19 cellular contexts compared by ENCODE assay signal in the genomic region with DNA sequence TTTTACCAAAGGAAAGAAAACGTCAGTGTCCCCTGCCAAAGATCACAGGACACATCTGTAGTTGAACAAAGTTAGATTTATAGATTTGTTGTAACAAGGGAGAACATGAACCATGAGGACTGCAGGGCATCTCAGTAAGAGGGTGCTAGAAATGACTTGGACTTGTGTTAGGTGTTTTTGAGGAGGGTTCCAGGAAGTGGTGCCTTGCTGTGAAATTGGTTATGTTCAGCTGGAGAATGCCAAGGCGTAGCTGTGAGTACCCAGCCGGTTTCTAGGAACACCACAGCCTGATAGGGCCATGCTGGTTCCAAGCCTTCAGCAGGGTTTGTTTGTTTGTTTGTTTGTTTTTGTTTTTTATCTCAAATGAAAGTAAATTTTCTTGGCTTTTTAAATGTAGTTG. TPM values are rescaled to one million over a fixed set of nuclear protein-coding genes. Genes with fewer than 3 reads are reported as not detected.
DNase-seq lines count a peak whose midpoint lies in the region; ATAC-seq, FAIRE-seq and TF ChIP-seq lines count a peak whose summit lies in the region.
"Had no signal": no experiment of that assay in that cellular context is flagged by ENCODE, and none has a peak within 500 bp of the region (broad histone marks: within the 10 kb centered on the region; RNA-seq: fewer than 3 reads in every experiment).

No MANE protein-coding gene starts in this region.

- SMC1A ChIA-PET in GM12878 (lab: Charles Lee; ENCODE audit: uncharacterized antibody, unreplicated experiment) = no interaction called here

- FAIRE-seq in GM12878 (lab: Jason Lieb, UNC) = no peak
- FAIRE-seq: A549 had no signal

- POLR2A ChIA-PET in GM12878 (lab: Charles Lee) = no interaction called here

- H3K4me1 Mint-ChIP-seq in activated naive CD4-positive, alpha-beta T cell treated with anti-CD3 and anti-CD28 coated beads for 36 hours (ENCODE audit: low read depth) = peaks cover 35% of the 10 kb centered on the region
- peaks cover 17% of the 10 kb centered on the region for H3K4me1 Mint-ChIP-seq in activated naive CD4-positive, alpha-beta T cell treated with anti-CD3 and anti-CD28 coated beads, Interleukin-2, amount 10 ng/mL, durations not matched to agents 7 days and 5 days
- H3K4me1 Mint-ChIP-seq in T-helper 2 cell treated with Interferon-gamma antibody and Interleukin-4, amounts not matched to agents 5 μg/mL and 100 μg/mL, for 36 hours (ENCODE audit: low read depth) = peaks cover 18% of the 10 kb centered on the region

- no peak overlapping the region for H3K27ac Mint-ChIP-seq in activated naive CD4-positive, alpha-beta T cell treated with anti-CD3 and anti-CD28 coated beads for 36 hours
- no peak overlapping the region for H3K27ac Mint-ChIP-seq in activated naive CD4-positive, alpha-beta T cell treated with anti-CD3 and anti-CD28 coated beads, Interleukin-2, amount 10 ng/mL, durations not matched to agents 7 days and 5 days
- peak overlapping the region; percentile 21 for H3K27ac Mint-ChIP-seq in T-helper 2 cell treated with Interferon-gamma antibody and Interleukin-4, amounts not matched to agents 5 μg/mL and 100 μg/mL, for 36 hours
- H3K27ac Mint-ChIP-seq: CD8-positive, alpha-beta T cell had no signal

- H3K36me3 ChIP-seq in GM12878 (ENCODE audit: control insufficient read depth in 2 of 2, insufficient read depth in 2 of 2, low read length in 1 of 2) (no peaks in the 10 kb centered on the region), MG63 (no peaks in the 10 kb centered on the region)
- H3K36me3 ChIP-seq: HAP-1 had no signal

- no peak overlapping the region for H3K9ac ChIP-seq in GM12878 (ENCODE audit: control insufficient read depth, insufficient read depth, low read length)

- H3K36me3 Mint-ChIP-seq in activated naive CD4-positive, alpha-beta T cell treated with anti-CD3 and anti-CD28 coated beads for 36 hours (ENCODE audit: low read depth) = no peaks in the 10 kb centered on the region
- H3K36me3 Mint-ChIP-seq in activated naive CD4-positive, alpha-beta T cell treated with anti-CD3 and anti-CD28 coated beads, Interleukin-2, amount 10 ng/mL, durations not matched to agents 7 days and 5 days = no peaks in the 10 kb centered on the region
- H3K36me3 Mint-ChIP-seq in T-helper 2 cell treated with Interferon-gamma antibody and Interleukin-4, amounts not matched to agents 5 μg/mL and 100 μg/mL, for 36 hours (ENCODE audit: low read depth) = no peaks in the 10 kb centered on the region
- H3K36me3 Mint-ChIP-seq: CD8-positive, alpha-beta T cell had no signal

- H3K27ac ChIP-seq in GM12878 (ENCODE audit: control insufficient read depth, insufficient read depth) (no peak overlapping the region), foreskin keratinocyte (no peak overlapping the region)
- H3K27ac ChIP-seq: A549 had no signal

- H3K79me2 ChIP-seq in GM12878 (ENCODE audit: control insufficient read depth, insufficient read depth, low read length) = no peaks in the 10 kb centered on the region

- TF ChIP-seq CTCF in GM12878 (IDR thresholded peaks at IDR 0.05 in 2 of 3, conservative IDR thresholded peaks at IDR 0.05 in 1 of 3; ENCODE audit: control insufficient read depth in 2 of 3, extremely low read depth in 1 of 3, insufficient read depth in 1 of 3, low read depth in 3 of 3, low read length in 3 of 3) (no peak), foreskin keratinocyte (conservative IDR thresholded peaks at IDR 0.05) (no peak)

- no peaks in the 10 kb centered on the region for H3K27me3 Mint-ChIP-seq in activated naive CD4-positive, alpha-beta T cell treated with anti-CD3 and anti-CD28 coated beads for 36 hours (ENCODE audit: low read depth)
- H3K27me3 Mint-ChIP-seq in activated naive CD4-positive, alpha-beta T cell treated with anti-CD3 and anti-CD28 coated beads, Interleukin-2, amount 10 ng/mL, durations not matched to agents 7 days and 5 days = no peaks in the 10 kb centered on the region
- H3K27me3 Mint-ChIP-seq in T-helper 2 cell treated with Interferon-gamma antibody and Interleukin-4, amounts not matched to agents 5 μg/mL and 100 μg/mL, for 36 hours (ENCODE audit: low read depth) = no peaks in the 10 kb centered on the region

- DNase-seq in activated naive CD4-positive, alpha-beta T cell treated with anti-CD3 and anti-CD28 coated beads for 36 hours = peak; percentile 23
- DNase-seq in activated naive CD4-positive, alpha-beta T cell treated with anti-CD3 and anti-CD28 coated beads, Interleukin-2, amount 10 ng/mL, durations not matched to agents 7 days and 5 days = no peak
- no peak for DNase-seq in T-helper 2 cell treated with Interferon-gamma antibody and Interleukin-4, amounts not matched to agents 5 μg/mL and 100 μg/mL, for 36 hours (ENCODE audit: low spot score)
- DNase-seq in GM12878 (ENCODE audit: low read depth, low spot score) (no peak), MG63 (no peak), foreskin keratinocyte (no peak)
- DNase-seq in effector CD4-positive, alpha-beta T cell = no peak
- DNase-seq: CD8-positive, alpha-beta T cell; DMS53; KG1; MV-4-11; NCI-H1694 treated with DMSO at 0.1 percent for 48 hours; NCI-H2107; NCI-H510A; NCI-H748 treated with DMSO at 0.1 percent for 48 hours; NK-92 treated with Interleukin-12 subunit alpha and Interleukin-12 subunit beta, amount 100 ng/mL, for 24 hours; Right ventricle myocardium superior had no signal

- CTCF ChIA-PET in activated naive CD4-positive, alpha-beta T cell treated with anti-CD3 and anti-CD28 coated beads for 36 hours (lab: Charles Lee) = interaction anchor here (4.9 kb wide), 1 partner anchor 303 kb away, joined by 30 read pairs; no protein-coding TSS in a partner anchor
- CTCF ChIA-PET in activated naive CD4-positive, alpha-beta T cell treated with anti-CD3 and anti-CD28 coated beads, Interleukin-2, amount 10 ng/mL, durations not matched to agents 7 days and 5 days (lab: Charles Lee) = no interaction called here
- CTCF ChIA-PET in GM12878 (lab: Yijun Ruan, JAX) = no interaction called here

- BruUV-seq in GM12878 (replicated peaks; lab: Mats Ljungman, UMichigan) = no TSS peak

- no peak for TF ChIP-seq EP300 in GM12878 (IDR thresholded peaks at IDR 0.05; ENCODE audit: borderline replicate concordance in 1 of 2, control insufficient read depth in 1 of 2, low read depth in 2 of 2, low read length in 2 of 2)

- no peaks in the 10 kb centered on the region for H3K9me3 Mint-ChIP-seq in activated naive CD4-positive, alpha-beta T cell treated with anti-CD3 and anti-CD28 coated beads for 36 hours
- H3K9me3 Mint-ChIP-seq in activated naive CD4-positive, alpha-beta T cell treated with anti-CD3 and anti-CD28 coated beads, Interleukin-2, amount 10 ng/mL, durations not matched to agents 7 days and 5 days = no peaks in the 10 kb centered on the region
- H3K9me3 Mint-ChIP-seq in T-helper 2 cell treated with Interferon-gamma antibody and Interleukin-4, amounts not matched to agents 5 μg/mL and 100 μg/mL, for 36 hours = no peaks in the 10 kb centered on the region
- H3K9me3 Mint-ChIP-seq: CD8-positive, alpha-beta T cell had no signal

- intact Hi-C loops in activated naive CD4-positive, alpha-beta T cell treated with anti-CD3 and anti-CD28 coated beads for 36 hours (cut with micrococcal nuclease) = no loop called here
- intact Hi-C loops in GM12878 (cut with micrococcal nuclease; ENCODE audit: unreplicated experiment) = no loop called here

- H3K4me3 Mint-ChIP-seq in activated naive CD4-positive, alpha-beta T cell treated with anti-CD3 and anti-CD28 coated beads for 36 hours = no peak overlapping the region
- H3K4me3 Mint-ChIP-seq in activated naive CD4-positive, alpha-beta T cell treated with anti-CD3 and anti-CD28 coated beads, Interleukin-2, amount 10 ng/mL, durations not matched to agents 7 days and 5 days = no peak overlapping the region
- peak overlapping the region; percentile 8 for H3K4me3 Mint-ChIP-seq in T-helper 2 cell treated with Interferon-gamma antibody and Interleukin-4, amounts not matched to agents 5 μg/mL and 100 μg/mL, for 36 hours
- H3K4me3 Mint-ChIP-seq: CD8-positive, alpha-beta T cell had no signal

- H3K4me1 ChIP-seq in GM12878 (ENCODE audit: control insufficient read depth, insufficient read depth, low read length) = no peaks in the 10 kb centered on the region
- H3K4me1 ChIP-seq in foreskin keratinocyte = peaks cover 4% of the 10 kb centered on the region

- no peak overlapping the region for H3K4me2 ChIP-seq in GM12878 (ENCODE audit: control insufficient read depth, insufficient read depth)
- H3K4me2 ChIP-seq: A549 had no signal

- H3K9me3 ChIP-seq in GM12878 (replicated peaks; ENCODE audit: control insufficient read depth, insufficient read depth, low read length) (no peaks in the 10 kb centered on the region; the same call in 2 of the 3 replicates), MG63 (no peaks in the 10 kb centered on the region)
- H3K9me3 ChIP-seq: A549, HAP-1 had no signal

- RAD21 ChIA-PET in GM12878 (lab: Charles Lee; ENCODE audit: unreplicated experiment) = no interaction called here

- 17% methylated on average over 3 of the region's 3 CpGs for WGBS in GM12878 (ENCODE audit: insufficient coverage, insufficient replicate concordance, low lambda C conversion rate, missing lambda C conversion rate)

- H3K4me3 ChIP-seq in GM12878 = no peak overlapping the region
- no peak overlapping the region for H3K4me3 ChIP-seq in MG63
- H3K4me3 ChIP-seq: A549, HAP-1 had no signal

- peak; percentile 27; the same call in 2 of the 3 replicates for ATAC-seq in GM12878
- no peak for ATAC-seq in foreskin keratinocyte
- ATAC-seq: A549; CD8-positive, alpha-beta T cell had no signal

- no peak for TF ChIP-seq RAD21 in GM12878 (IDR thresholded peaks at IDR 0.05; ENCODE audit: insufficient read depth, low read depth, low read length)

- in situ Hi-C loops in GM12878 (cut with MboI) = no loop called here

- no peaks in the 10 kb centered on the region for H3K27me3 ChIP-seq in GM12878 (replicated peaks in 1 of 2; ENCODE audit: control insufficient read depth in 2 of 2, insufficient read depth in 2 of 2, low read length in 1 of 2)
- no peaks in the 10 kb centered on the region for H3K27me3 ChIP-seq in MG63
- no peaks in the 10 kb centered on the region for H3K27me3 ChIP-seq in foreskin keratinocyte

- H2AFZ ChIP-seq in GM12878 (ENCODE audit: control insufficient read depth, low read depth, low read length) = no peak overlapping the region

- H4K20me1 ChIP-seq in GM12878 (ENCODE audit: control insufficient read depth, insufficient read depth) = no peaks in the 10 kb centered on the region

- TF ChIP-seq POLR2A in GM12878 (IDR thresholded peaks at IDR 0.05; ENCODE audit: low read depth, low read length) = no peak

RNA-seq across cellular contexts. Expression of a gene that starts 5.3 kb away (rescaled TPM):
- total RNA-seq in activated naive CD4-positive, alpha-beta T cell treated with anti-CD3 and anti-CD28 coated beads for 36 hours = 1 to 10 TPM; 6.5 to 6.6 TPM
- total RNA-seq in GM12878 (2013; cell fraction: nucleolus; rRNA removed) = 7.4 and 11.3 TPM in 2 replicates
- total RNA-seq in GM12878 (2014; rRNA removed) = 0.11 TPM in 1 of 2 replicates, not detected in the other
- 0.05 and 0.27 TPM in 2 replicates for total RNA-seq in GM12878 (2014; rRNA removed; fragmentation: Illumina TruSeq; extraction: Trizol)
- 0.24 TPM in 1 of 2 replicates, not detected in the other for total RNA-seq in GM12878 (2021)
- polyA plus RNA-seq in GM12878 (2011; ENCODE audit: low read depth) = not detected
- polyA plus RNA-seq in GM12878 (2011; rRNA removed) = 2.0 and 3.9 TPM in 2 replicates
- polyA plus RNA-seq in GM12878 (2011; cell fraction: cytosol; rRNA removed) = 0.48 TPM in 2 replicates
- polyA plus RNA-seq in GM12878 (2011; cell fraction: nucleus; rRNA removed) = 3.3 and 5.0 TPM in 2 replicates
- 0.07 TPM in 1 of 2 replicates, not detected in the other for polyA plus RNA-seq in GM12878 (2012)
- polyA plus RNA-seq in GM12878 (2014; fragmentation: Illumina TruSeq; extraction: Trizol) = 0.07 and 0.38 TPM in 2 replicates
- polyA plus RNA-seq in GM12878 (2014; fragmentation: Nextera tagmentation; extraction: Ambion mirVana) = under 1 TPM; 0.03 to 0.05 TPM
- polyA plus RNA-seq in GM12878 (2014; rRNA removed) = 0.14 TPM in 1 of 2 replicates, not detected in the other
- polyA plus RNA-seq in GM12878 (2016; fragmentation: Nextera tagmentation; extraction: Ambion mirVana) = under 1 TPM in 1 of 2 experiments, not detected in 1; 0.04 TPM
- polyA minus RNA-seq in GM12878 (2011; rRNA and poly(A)+ RNA removed) = 0.77 and 1.2 TPM in 2 replicates
- polyA minus RNA-seq in GM12878 (2011; cell fraction: cytosol; rRNA and poly(A)+ RNA removed) = not detected in 2 replicates
- polyA minus RNA-seq in GM12878 (2011; cell fraction: nucleus; rRNA and poly(A)+ RNA removed) = 3.4 TPM in 2 replicates
- total RNA-seq in MG63 (2014; rRNA removed; shearing (Covaris generic); ENCODE audit: low replicate concordance) = 4.2 and 9.1 TPM in 2 replicates
- total RNA-seq in foreskin keratinocyte = 1.8 and 2.0 TPM in 2 replicates
- polyA plus RNA-seq in foreskin keratinocyte = 0.51 and 0.53 TPM in 2 replicates
